ENCODE assay signal across 2 cellular contexts in genomic region chr11:70029831-70030811, GRCh38.
TF ChIP-seq lines count a peak whose summit lies in the region.

No MANE protein-coding gene starts in this region.

TF ChIP-seq in GM23338, 12 proteins besides CTCF, POLR2A, EP300 and RAD21:
- TF ChIP-seq CREB1 (CRISPR knock-in tag; IDR thresholded peaks at IDR 0.05; ENCODE audit: low read depth) (no peak), REST (IDR thresholded peaks at IDR 0.05; ENCODE audit: unreplicated experiment) (no peak)

TF ChIP-seq in H1, 55 proteins besides CTCF, POLR2A, EP300 and RAD21:
- TF ChIP-seq MAFK (IDR thresholded peaks at IDR 0.05; ENCODE audit: low read depth, low read length) (no peak), SAP30 (IDR thresholded peaks at IDR 0.05; ENCODE audit: insufficient read depth, insufficient replicate concordance, low read length) (no peak), KDM4A (IDR thresholded peaks at IDR 0.05; ENCODE audit: low read depth, low read length, severe bottlenecking) (no peak)
TF ChIP-seq in H1: peak in this region for 0.
